Comparison of ENCODE assay signal across 1 cellular context in the genomic region with DNA sequence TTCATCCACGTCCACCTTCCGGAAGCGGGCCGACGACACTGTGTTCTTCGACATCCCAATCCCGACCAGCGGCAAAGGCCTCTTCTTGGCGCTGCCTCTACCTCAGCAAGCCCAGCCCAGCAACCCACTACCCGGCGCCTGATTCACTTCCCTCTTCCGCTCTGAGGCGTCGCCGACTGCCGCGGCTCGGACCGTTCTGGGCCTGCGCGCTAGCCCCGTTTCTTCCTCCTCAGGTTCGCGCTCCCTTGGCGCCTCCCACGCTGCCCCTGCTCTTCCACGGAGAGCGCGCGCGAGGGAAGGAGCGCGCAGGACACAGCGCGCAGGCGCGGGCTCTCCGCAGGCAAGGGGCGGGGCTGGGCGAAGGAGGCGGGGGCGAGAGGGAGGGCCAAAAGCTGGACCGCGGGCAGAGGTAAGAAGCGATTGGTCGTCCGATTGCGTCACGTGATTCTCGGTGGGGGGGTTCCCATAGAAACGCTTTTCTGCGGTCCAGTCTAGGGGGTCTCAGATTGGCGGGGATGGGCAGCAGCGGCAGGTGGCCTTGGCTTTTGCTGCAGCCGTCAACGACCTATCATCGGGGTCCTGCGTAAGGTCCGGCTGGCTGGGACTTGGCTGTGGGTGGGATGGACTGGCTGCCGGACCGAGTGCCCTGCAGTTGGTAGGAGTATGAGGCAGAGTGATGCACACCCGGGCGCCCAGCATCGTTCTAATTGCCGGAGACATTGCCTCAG.
TF ChIP-seq lines count a peak whose summit lies in the region.

A gene (minus strand): TSS at position 178 of the 728 bp plus-strand sequence. CDS start 124 bp downstream, at position 54.

TF ChIP-seq in K562, 482 proteins besides CTCF, POLR2A, EP300 and RAD21 (continued from another document and continues in another):
- TF ChIP-seq, protein P1, sequence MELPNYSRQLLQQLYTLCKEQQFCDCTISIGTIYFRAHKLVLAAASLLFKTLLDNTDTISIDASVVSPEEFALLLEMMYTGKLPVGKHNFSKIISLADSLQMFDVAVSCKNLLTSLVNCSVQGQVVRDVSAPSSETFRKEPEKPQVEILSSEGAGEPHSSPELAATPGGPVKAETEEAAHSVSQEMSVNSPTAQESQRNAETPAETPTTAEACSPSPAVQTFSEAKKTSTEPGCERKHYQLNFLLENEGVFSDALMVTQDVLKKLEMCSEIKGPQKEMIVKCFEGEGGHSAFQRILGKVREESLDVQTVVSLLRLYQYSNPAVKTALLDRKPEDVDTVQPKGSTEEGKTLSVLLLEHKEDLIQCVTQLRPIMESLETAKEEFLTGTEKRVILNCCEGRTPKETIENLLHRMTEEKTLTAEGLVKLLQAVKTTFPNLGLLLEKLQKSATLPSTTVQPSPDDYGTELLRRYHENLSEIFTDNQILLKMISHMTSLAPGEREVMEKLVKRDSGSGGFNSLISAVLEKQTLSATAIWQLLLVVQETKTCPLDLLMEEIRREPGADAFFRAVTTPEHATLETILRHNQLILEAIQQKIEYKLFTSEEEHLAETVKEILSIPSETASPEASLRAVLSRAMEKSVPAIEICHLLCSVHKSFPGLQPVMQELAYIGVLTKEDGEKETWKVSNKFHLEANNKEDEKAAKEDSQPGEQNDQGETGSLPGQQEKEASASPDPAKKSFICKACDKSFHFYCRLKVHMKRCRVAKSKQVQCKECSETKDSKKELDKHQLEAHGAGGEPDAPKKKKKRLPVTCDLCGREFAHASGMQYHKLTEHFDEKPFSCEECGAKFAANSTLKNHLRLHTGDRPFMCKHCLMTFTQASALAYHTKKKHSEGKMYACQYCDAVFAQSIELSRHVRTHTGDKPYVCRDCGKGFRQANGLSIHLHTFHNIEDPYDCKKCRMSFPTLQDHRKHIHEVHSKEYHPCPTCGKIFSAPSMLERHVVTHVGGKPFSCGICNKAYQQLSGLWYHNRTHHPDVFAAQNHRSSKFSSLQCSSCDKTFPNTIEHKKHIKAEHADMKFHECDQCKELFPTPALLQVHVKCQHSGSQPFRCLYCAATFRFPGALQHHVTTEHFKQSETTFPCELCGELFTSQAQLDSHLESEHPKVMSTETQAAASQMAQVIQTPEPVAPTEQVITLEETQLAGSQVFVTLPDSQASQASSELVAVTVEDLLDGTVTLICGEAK (IDR thresholded peaks at IDR 0.05) = peak; percentile 75
- TF ChIP-seq, protein P1 (CRISPR knock-in tag; IDR thresholded peaks at IDR 0.05) = no peak
- TF ChIP-seq TAF9B (IDR thresholded peaks at IDR 0.05; ENCODE audit: partially characterized antibody) (peak; percentile 60), SMAD4 (CRISPR knock-in tag; conservative IDR thresholded peaks at IDR 0.05) (0 out of 2 replicates have a peak, but pooled peaks have one; percentile 36), TOE1 (IDR thresholded peaks at IDR 0.05; ENCODE audit: borderline replicate concordance) (peak; percentile 100), TOE1 (CRISPR knock-in tag; IDR thresholded peaks at IDR 0.05; ENCODE audit: borderline replicate concordance, low read depth) (no peak), ZNF3 (CRISPR knock-in tag; IDR thresholded peaks at IDR 0.05) (no peak), CBX3 (IDR thresholded peaks at IDR 0.05; ENCODE audit: borderline replicate concordance in 1 of 2, low read length in 2 of 2) (peak in 1 of 2 experiments; percentile 13; a peak in 1 of 3 replicates), NFRKB (IDR thresholded peaks at IDR 0.05; ENCODE audit: low read depth) (0 out of 2 replicates have a peak, but pooled peaks have one; percentile 23), ZNF354B (CRISPR knock-in tag; IDR thresholded peaks at IDR 0.05) (no peak), CXXC5 (CRISPR knock-in tag; IDR thresholded peaks at IDR 0.05) (peak; percentile 82), ZNF584 (CRISPR knock-in tag; IDR thresholded peaks at IDR 0.05; ENCODE audit: low read depth) (no peak), PTBP1 (IDR thresholded peaks at IDR 0.05; ENCODE audit: low read depth, low read length) (peak; percentile 11; the same call in 1 of the 2 replicates), GTF2A2 (tag; IDR thresholded peaks at IDR 0.05) (no peak), SRF (CRISPR knock-in tag; IDR thresholded peaks at IDR 0.05) (peak in 1 of 2 experiments; percentile 69; a peak in 1 of 4 replicates), GATAD2B (IDR thresholded peaks at IDR 0.05; ENCODE audit: borderline replicate concordance) (peak; percentile 87; the same call in 1 of the 2 replicates), YY1 (IDR thresholded peaks at IDR 0.05; ENCODE audit: borderline replicate concordance in 1 of 3, control insufficient read depth in 1 of 3, extremely low read depth in 1 of 3, insufficient read depth in 3 of 3, insufficient read length in 1 of 3, insufficient replicate concordance in 2 of 3, low read depth in 1 of 3, low read length in 2 of 3) (peak in 2 of 3 experiments; percentile 8 to 11), RBM34 (IDR thresholded peaks at IDR 0.05; ENCODE audit: borderline replicate concordance, insufficient read depth, low read length) (no peak), RBM22 (IDR thresholded peaks at IDR 0.05; ENCODE audit: low read depth, low read length, poor library complexity, severe bottlenecking) (no peak), MBD2 (IDR thresholded peaks at IDR 0.05; ENCODE audit: borderline replicate concordance, low read depth) (peak; percentile 71; the same call in 1 of the 2 replicates), GABPA (tag; conservative IDR thresholded peaks at IDR 0.05; ENCODE audit: low read depth) (peak; percentile 86), ZNF184 (CRISPR knock-in tag; IDR thresholded peaks at IDR 0.05) (no peak), ZNF561 (CRISPR knock-in tag; conservative IDR thresholded peaks at IDR 0.05) (no peak), HDAC2 (IDR thresholded peaks at IDR 0.05) (peak; percentile 63; the same call in 1 of the 2 replicates), ZFX (CRISPR knock-in tag; IDR thresholded peaks at IDR 0.05) (peak; percentile 91), MTA1 (IDR thresholded peaks at IDR 0.05; ENCODE audit: borderline replicate concordance) (peak; percentile 88), HNRNPLL (IDR thresholded peaks at IDR 0.05; ENCODE audit: low read depth, low read length, poor library complexity, severe bottlenecking) (peak; percentile 37), NR2C2 (CRISPR knock-in tag; IDR thresholded peaks at IDR 0.05) (peak; percentile 64; the same call in 1 of the 2 replicates), NR2C2 (tag; IDR thresholded peaks at IDR 0.05) (peak; percentile 79), OTX1 (CRISPR knock-in tag; IDR thresholded peaks at IDR 0.05) (peak; percentile 81; the same call in 1 of the 2 replicates), LEF1 (IDR thresholded peaks at IDR 0.05) (no peak)
- TF ChIP-seq, protein P2, sequence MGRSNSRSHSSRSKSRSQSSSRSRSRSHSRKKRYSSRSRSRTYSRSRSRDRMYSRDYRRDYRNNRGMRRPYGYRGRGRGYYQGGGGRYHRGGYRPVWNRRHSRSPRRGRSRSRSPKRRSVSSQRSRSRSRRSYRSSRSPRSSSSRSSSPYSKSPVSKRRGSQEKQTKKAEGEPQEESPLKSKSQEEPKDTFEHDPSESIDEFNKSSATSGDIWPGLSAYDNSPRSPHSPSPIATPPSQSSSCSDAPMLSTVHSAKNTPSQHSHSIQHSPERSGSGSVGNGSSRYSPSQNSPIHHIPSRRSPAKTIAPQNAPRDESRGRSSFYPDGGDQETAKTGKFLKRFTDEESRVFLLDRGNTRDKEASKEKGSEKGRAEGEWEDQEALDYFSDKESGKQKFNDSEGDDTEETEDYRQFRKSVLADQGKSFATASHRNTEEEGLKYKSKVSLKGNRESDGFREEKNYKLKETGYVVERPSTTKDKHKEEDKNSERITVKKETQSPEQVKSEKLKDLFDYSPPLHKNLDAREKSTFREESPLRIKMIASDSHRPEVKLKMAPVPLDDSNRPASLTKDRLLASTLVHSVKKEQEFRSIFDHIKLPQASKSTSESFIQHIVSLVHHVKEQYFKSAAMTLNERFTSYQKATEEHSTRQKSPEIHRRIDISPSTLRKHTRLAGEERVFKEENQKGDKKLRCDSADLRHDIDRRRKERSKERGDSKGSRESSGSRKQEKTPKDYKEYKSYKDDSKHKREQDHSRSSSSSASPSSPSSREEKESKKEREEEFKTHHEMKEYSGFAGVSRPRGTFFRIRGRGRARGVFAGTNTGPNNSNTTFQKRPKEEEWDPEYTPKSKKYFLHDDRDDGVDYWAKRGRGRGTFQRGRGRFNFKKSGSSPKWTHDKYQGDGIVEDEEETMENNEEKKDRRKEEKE (IDR thresholded peaks at IDR 0.05; ENCODE audit: borderline replicate concordance in 1 of 2, control insufficient read depth in 1 of 2, low read depth in 2 of 2, low read length in 1 of 2) = 0 out of 4 replicates have a peak, but pooled peaks of 1 of the 2 experiments have one; percentile 34
- TF ChIP-seq, protein P3, sequence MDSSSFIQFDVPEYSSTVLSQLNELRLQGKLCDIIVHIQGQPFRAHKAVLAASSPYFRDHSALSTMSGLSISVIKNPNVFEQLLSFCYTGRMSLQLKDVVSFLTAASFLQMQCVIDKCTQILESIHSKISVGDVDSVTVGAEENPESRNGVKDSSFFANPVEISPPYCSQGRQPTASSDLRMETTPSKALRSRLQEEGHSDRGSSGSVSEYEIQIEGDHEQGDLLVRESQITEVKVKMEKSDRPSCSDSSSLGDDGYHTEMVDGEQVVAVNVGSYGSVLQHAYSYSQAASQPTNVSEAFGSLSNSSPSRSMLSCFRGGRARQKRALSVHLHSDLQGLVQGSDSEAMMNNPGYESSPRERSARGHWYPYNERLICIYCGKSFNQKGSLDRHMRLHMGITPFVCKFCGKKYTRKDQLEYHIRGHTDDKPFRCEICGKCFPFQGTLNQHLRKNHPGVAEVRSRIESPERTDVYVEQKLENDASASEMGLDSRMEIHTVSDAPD (CRISPR knock-in tag; IDR thresholded peaks at IDR 0.05) = no peak
- TF ChIP-seq, protein P4, sequence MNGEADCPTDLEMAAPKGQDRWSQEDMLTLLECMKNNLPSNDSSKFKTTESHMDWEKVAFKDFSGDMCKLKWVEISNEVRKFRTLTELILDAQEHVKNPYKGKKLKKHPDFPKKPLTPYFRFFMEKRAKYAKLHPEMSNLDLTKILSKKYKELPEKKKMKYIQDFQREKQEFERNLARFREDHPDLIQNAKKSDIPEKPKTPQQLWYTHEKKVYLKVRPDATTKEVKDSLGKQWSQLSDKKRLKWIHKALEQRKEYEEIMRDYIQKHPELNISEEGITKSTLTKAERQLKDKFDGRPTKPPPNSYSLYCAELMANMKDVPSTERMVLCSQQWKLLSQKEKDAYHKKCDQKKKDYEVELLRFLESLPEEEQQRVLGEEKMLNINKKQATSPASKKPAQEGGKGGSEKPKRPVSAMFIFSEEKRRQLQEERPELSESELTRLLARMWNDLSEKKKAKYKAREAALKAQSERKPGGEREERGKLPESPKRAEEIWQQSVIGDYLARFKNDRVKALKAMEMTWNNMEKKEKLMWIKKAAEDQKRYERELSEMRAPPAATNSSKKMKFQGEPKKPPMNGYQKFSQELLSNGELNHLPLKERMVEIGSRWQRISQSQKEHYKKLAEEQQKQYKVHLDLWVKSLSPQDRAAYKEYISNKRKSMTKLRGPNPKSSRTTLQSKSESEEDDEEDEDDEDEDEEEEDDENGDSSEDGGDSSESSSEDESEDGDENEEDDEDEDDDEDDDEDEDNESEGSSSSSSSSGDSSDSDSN (IDR thresholded peaks at IDR 0.05; ENCODE audit: borderline replicate concordance in 1 of 2, low read depth in 2 of 2, low read length in 2 of 2) = peak in 1 of 2 experiments; percentile 67; a peak in 1 of 4 replicates
- TF ChIP-seq, protein P5, sequence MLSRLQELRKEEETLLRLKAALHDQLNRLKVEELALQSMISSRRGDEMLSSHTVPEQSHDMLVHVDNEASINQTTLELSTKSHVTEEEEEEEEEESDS (CRISPR knock-in tag; IDR thresholded peaks at IDR 0.05) = no peak
- TF ChIP-seq, protein P6, sequence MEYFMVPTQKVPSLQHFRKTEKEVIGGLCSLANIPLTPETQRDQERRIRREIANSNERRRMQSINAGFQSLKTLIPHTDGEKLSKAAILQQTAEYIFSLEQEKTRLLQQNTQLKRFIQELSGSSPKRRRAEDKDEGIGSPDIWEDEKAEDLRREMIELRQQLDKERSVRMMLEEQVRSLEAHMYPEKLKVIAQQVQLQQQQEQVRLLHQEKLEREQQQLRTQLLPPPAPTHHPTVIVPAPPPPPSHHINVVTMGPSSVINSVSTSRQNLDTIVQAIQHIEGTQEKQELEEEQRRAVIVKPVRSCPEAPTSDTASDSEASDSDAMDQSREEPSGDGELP (CRISPR knock-in tag; IDR thresholded peaks at IDR 0.05; ENCODE audit: borderline replicate concordance) = peak; percentile 73; the same call in 1 of the 2 replicates
- TF ChIP-seq, protein P7, sequence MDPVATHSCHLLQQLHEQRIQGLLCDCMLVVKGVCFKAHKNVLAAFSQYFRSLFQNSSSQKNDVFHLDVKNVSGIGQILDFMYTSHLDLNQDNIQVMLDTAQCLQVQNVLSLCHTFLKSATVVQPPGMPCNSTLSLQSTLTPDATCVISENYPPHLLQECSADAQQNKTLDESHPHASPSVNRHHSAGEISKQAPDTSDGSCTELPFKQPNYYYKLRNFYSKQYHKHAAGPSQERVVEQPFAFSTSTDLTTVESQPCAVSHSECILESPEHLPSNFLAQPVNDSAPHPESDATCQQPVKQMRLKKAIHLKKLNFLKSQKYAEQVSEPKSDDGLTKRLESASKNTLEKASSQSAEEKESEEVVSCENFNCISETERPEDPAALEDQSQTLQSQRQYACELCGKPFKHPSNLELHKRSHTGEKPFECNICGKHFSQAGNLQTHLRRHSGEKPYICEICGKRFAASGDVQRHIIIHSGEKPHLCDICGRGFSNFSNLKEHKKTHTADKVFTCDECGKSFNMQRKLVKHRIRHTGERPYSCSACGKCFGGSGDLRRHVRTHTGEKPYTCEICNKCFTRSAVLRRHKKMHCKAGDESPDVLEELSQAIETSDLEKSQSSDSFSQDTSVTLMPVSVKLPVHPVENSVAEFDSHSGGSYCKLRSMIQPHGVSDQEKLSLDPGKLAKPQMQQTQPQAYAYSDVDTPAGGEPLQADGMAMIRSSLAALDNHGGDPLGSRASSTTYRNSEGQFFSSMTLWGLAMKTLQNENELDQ (CRISPR knock-in tag; IDR thresholded peaks at IDR 0.05; ENCODE audit: borderline replicate concordance) = 0 out of 2 replicates have a peak, but pooled peaks have one; percentile 11
